In the genomic region with DNA sequence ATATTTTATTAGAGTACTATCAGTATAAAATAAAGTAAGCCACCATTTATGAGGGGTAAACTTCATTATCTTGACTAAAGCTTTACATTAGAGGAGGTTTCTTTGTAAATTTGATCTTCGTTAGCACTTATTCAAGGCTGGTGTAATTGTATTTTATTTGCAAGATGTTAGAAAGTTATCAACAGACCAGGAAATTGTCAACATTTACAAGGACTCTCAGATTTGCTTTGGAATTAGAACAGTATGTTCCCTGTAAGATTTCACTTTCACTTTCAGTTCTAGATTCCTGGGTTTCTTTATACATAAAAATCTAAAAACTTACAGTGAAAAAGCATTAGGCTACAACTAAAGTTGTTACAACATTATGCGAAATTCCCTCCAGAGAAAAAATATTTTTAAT, we compare ENCODE assay signal across 7 cellular contexts. TPM values are rescaled to one million over a fixed set of nuclear protein-coding genes. Genes with fewer than 3 reads are reported as not detected.
DNase-seq lines count a peak whose midpoint lies in the region; ATAC-seq and TF ChIP-seq lines count a peak whose summit lies in the region.

No MANE protein-coding gene starts in this region.

- ATAC-seq in GM18867 (IDR thresholded peaks at IDR 0.05; ENCODE audit: unreplicated experiment): no peak
- no peak for ATAC-seq in GM19467 (IDR thresholded peaks at IDR 0.05; ENCODE audit: unreplicated experiment)

- peak overlapping the region; percentile 84 for H2AFZ ChIP-seq in GM23248

- H3K36me3 ChIP-seq in GM23248 (ENCODE audit: low read depth) (no peaks in the 10 kb centered on the region), SJSA1 (no peaks in the 10 kb centered on the region), skeletal muscle satellite cell (ENCODE audit: insufficient read depth, low read length) (no peaks in the 10 kb centered on the region)

- in situ Hi-C loops in GM23248 (cut with MboI): no loop called here

- H3K4me3 ChIP-seq in GM23248 (peak overlapping the region; percentile 59), SJSA1 (0 out of 2 replicates have a peak overlapping the region, but pooled peaks have one; percentile 5), epithelial cell of proximal tubule (ENCODE audit: low read depth, low read length) (peak overlapping the region; percentile 27), skeletal muscle satellite cell (ENCODE audit: low read length) (peak overlapping the region; percentile 61)

- H3K9me2 ChIP-seq in GM23248 (ENCODE audit: insufficient read depth): no peaks in the 10 kb centered on the region

- H3K27me3 ChIP-seq in GM23248 (replicated peaks; ENCODE audit: insufficient read depth) (no peaks in the 10 kb centered on the region), SJSA1 (replicated peaks) (no peaks in the 10 kb centered on the region), skeletal muscle satellite cell (ENCODE audit: control insufficient read depth, insufficient read depth, low read length) (no peaks in the 10 kb centered on the region)

- H3K27ac ChIP-seq in GM23248: no peak overlapping the region
- H3K27ac ChIP-seq in SJSA1: peak overlapping the region; percentile 61

- TF ChIP-seq CTCF in epithelial cell of proximal tubule (conservative IDR thresholded peaks at IDR 0.05; ENCODE audit: low read depth, low read length): no peak

- H3K9me3 ChIP-seq in GM23248 (ENCODE audit: low read depth) (no peaks in the 10 kb centered on the region), SJSA1 (replicated peaks) (no peaks in the 10 kb centered on the region), skeletal muscle satellite cell (replicated peaks; ENCODE audit: low read length) (no peaks in the 10 kb centered on the region)

- DNase-seq in GM23248: peak; percentile 32
- DNase-seq in SJSA1 (ENCODE audit: low read depth in 1 of 2, low spot score in 2 of 2): peak in 1 of 2 experiments; percentile 16
- DNase-seq in epithelial cell of proximal tubule (ENCODE audit: low read depth): no peak
- DNase-seq in HK-2 (ENCODE audit: unreplicated experiment): no peak

- 30 to 41% methylated on average over 2 of the region's 2 CpGs for WGBS in GM23248 (ENCODE audit: low coverage in 1 of 2, low lambda C conversion rate in 2 of 2, missing lambda C conversion rate in 2 of 2), 2 experiments

- H3K4me2 ChIP-seq in GM23248 (ENCODE audit: unreplicated experiment): peak overlapping the region; percentile 73
- H3K4me2 ChIP-seq in skeletal muscle satellite cell (ENCODE audit: low read length): peak overlapping the region; percentile 87

- 0 out of 2 replicates have a peak, but pooled peaks cover 8% of the 10 kb centered on the region for H3F3A ChIP-seq in GM23248 (ENCODE audit: insufficient read depth)

- H3K9ac ChIP-seq in GM23248: peak overlapping the region; percentile 33
- H3K9ac ChIP-seq in skeletal muscle satellite cell (ENCODE audit: low read depth, low read length): peak overlapping the region; percentile 79

- peaks cover 8% of the 10 kb centered on the region; the same call in 1 of the 2 replicates for H3K4me1 ChIP-seq in GM23248 (ENCODE audit: insufficient read depth)
- H3K4me1 ChIP-seq in SJSA1 (replicated peaks): peaks cover 11% of the 10 kb centered on the region
- peaks cover 19% of the 10 kb centered on the region for H3K4me1 ChIP-seq in skeletal muscle satellite cell (ENCODE audit: control insufficient read depth, insufficient read depth, low read length)

- H3K79me2 ChIP-seq in GM23248 (ENCODE audit: insufficient read depth): no peaks in the 10 kb centered on the region

- H4K20me1 ChIP-seq in GM23248 (ENCODE audit: insufficient read depth): no peaks in the 10 kb centered on the region

RNA-seq across cellular contexts. Expression of gene BIRC3, which starts 4.6 kb away (rescaled TPM):
- 0.89 and 0.97 TPM in 2 replicates for total RNA-seq in GM23248 (2014; rRNA removed; shearing (Covaris generic))
- polyA plus RNA-seq in GM23248 (2016; fragmentation: Nextera tagmentation; extraction: Ambion mirVana): 0.57 and 0.79 TPM in 2 replicates
- 0.68 and 5.3 TPM in 2 replicates for total RNA-seq in SJSA1 (2014; rRNA removed; shearing (Covaris generic))
- 17.3 and 17.8 TPM in 2 replicates for total RNA-seq in epithelial cell of proximal tubule
- 2.2 and 4.1 TPM in 2 replicates for total RNA-seq in skeletal muscle satellite cell (2012; rRNA removed)

RNA-seq across cellular contexts. Expression of gene BIRC2, which starts 34.4 kb away (rescaled TPM):
- 73.7 and 104 TPM in 2 replicates for total RNA-seq in GM23248 (2014; rRNA removed; shearing (Covaris generic))
- polyA plus RNA-seq in GM23248 (2016; fragmentation: Nextera tagmentation; extraction: Ambion mirVana): 60.7 and 63.2 TPM in 2 replicates
- 68.7 and 76.0 TPM in 2 replicates for total RNA-seq in SJSA1 (2014; rRNA removed; shearing (Covaris generic))
- total RNA-seq in epithelial cell of proximal tubule: 58.3 and 85.3 TPM in 2 replicates
- 54.0 and 61.4 TPM in 2 replicates for total RNA-seq in skeletal muscle satellite cell (2012; rRNA removed)

Comparison
In these comparisons a context has a peak if more than half of its experiments do, and no peak if none do; other contexts are left out.
1. H3K4me3 ChIP-seq: peak in every context shown above with its lines; median percentile 61 in skeletal muscle satellite cell; 59 in GM23248; 27 in epithelial cell of proximal tubule; 5 in SJSA1.